In the genomic region with DNA sequence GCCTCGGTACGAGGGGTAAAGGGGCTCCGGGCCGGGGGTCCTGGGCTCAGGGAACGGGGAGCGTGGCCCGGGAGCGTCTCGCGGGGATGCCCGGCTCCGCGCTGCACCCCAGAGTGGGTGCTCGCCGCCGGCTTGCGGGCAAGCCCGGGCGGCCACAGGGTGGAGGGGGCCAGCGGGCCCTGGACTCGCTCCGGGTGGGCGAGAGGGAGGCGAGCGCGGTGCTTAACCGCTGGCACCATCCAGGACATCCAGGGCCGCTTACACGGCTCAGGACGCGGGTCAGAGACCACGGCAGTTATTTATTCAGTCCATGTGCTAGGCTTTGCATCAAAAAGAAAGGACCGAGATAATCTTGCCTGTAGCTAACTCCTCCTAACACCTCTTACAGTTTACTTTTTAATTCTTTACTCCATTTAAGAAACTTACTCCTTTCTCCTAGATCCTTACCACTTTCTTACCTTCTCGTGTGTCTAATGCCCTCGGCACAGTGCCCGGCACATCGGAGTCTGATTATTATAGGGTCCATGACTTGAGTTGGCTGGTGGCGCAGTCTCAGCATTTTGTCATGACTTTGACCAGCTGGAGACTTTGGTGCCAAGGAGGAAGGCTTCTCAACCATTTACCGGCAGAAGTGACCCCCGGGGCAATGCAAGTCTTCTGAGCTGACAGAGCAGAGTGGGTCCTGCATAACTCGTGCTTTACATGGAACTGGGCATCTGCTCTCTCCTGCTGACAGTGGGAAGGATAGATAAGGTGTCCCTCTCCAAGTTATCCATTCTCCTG, we compare ENCODE assay signal across 7 cellular contexts. TPM values are rescaled to one million over a fixed set of nuclear protein-coding genes. Genes with fewer than 3 reads are reported as not detected.
DNase-seq lines count a peak whose midpoint lies in the region; ATAC-seq and TF ChIP-seq lines count a peak whose summit lies in the region.

No MANE protein-coding gene starts in this region.

- 7 to 11% methylated on average over 15 to 17 of the region's 41 CpGs for WGBS in esophagus squamous epithelium, 2 donors

- H3K9me3 ChIP-seq in SJSA1 (replicated peaks), result no peaks in the 10 kb centered on the region
- H3K9me3 ChIP-seq in esophagus squamous epithelium, result no peaks in the 10 kb centered on the region
- H3K9me3 ChIP-seq in neuron (ENCODE audit: low read length), result peaks cover 2% of the 10 kb centered on the region

- H3K27me3 ChIP-seq in SJSA1 (replicated peaks) (no peaks in the 10 kb centered on the region), esophagus squamous epithelium (no peaks in the 10 kb centered on the region), neuron (ENCODE audit: insufficient read depth, low read length) (peaks cover 15% of the 10 kb centered on the region)

- DNase-seq in SJSA1 (ENCODE audit: low read depth in 1 of 2, low spot score in 2 of 2) (peak in 1 of 2 experiments; percentile 11), esophagus squamous epithelium (lab: John Stamatoyannopoulos, UW) (no peak), HuH-7 (ENCODE audit: low spot score) (no peak)

- H3K4me3 ChIP-seq in SJSA1 (peak overlapping the region; percentile 70), esophagus squamous epithelium (peak overlapping the region; percentile 77 to 98 (median 88)), neuron (ENCODE audit: low read length) (peak overlapping the region; percentile 39)

- TF ChIP-seq POLR2A in esophagus squamous epithelium (IDR thresholded peaks at IDR 0.05), result peak in 2 of 4 donors; percentile 19 to 53

- intact Hi-C loops in esophagus squamous epithelium (cut with DNase I), result loop anchor here (10.0 kb wide), 1 partner anchor 342 kb away; the partner anchor contains the start of gene PCBP1

- H3K4me1 ChIP-seq in SJSA1 (replicated peaks), result peaks cover 5% of the 10 kb centered on the region
- H3K4me1 ChIP-seq in esophagus squamous epithelium, result peaks cover 15 to 71% (median 34%) of the 10 kb centered on the region in 3 donors
- peaks cover 4% of the 10 kb centered on the region for H3K4me1 ChIP-seq in neuron (ENCODE audit: insufficient read depth, low read length)

- H3K27ac ChIP-seq in SJSA1 (peak overlapping the region; percentile 71), esophagus squamous epithelium (peak overlapping the region; percentile 96 to 99 (median 98))

- H2AFZ ChIP-seq in neuron (ENCODE audit: low read depth, low read length), result peak overlapping the region; percentile 71

- H3K36me3 ChIP-seq in SJSA1, result no peaks in the 10 kb centered on the region
- no peaks in the 10 kb centered on the region for H3K36me3 ChIP-seq in esophagus squamous epithelium
- H3K36me3 ChIP-seq in neuron (ENCODE audit: insufficient read depth, low read length), result no peaks in the 10 kb centered on the region

- ATAC-seq in GM18517 (IDR thresholded peaks at IDR 0.05; ENCODE audit: unreplicated experiment), result peak; percentile 38
- peak; percentile 37 for ATAC-seq in HG02759 (IDR thresholded peaks at IDR 0.05; ENCODE audit: unreplicated experiment)
- no peak for ATAC-seq in HG02938 (IDR thresholded peaks at IDR 0.05; ENCODE audit: unreplicated experiment)

- TF ChIP-seq CTCF in esophagus squamous epithelium (IDR thresholded peaks at IDR 0.05), result peak in 2 of 6 experiments; percentile 0 to 2

RNA-seq across cellular contexts. Expression of gene ANXA4, which starts 0.4 kb away (rescaled TPM):
- total RNA-seq in SJSA1 (2014; rRNA removed; shearing (Covaris generic)), result 9.6 and 18.2 TPM in 2 replicates
- 10 to 100 TPM; 24.8 to 66.4 (median 43.6) TPM for total RNA-seq in esophagus squamous epithelium
